In the genomic region with DNA sequence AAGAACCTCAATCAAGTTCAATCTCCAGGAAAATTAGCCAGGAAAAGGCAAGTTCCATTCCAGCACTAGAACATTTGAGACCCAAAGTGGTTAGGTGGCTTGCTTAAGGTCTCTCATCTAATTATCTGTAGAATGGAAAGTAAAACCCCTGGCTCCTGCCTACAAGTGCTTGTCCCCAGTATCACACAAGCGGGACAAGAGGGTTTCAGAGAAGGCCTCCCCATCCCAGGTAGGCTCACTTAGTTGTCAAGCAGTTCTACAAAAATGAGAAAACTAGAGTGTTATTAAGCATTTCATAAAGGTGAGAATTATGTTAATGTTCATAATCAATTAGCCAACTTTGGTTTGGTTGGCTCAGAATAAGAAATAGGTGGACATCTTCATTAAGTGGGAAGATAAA, we compare ENCODE assay signal across 19 cellular contexts. TPM values are rescaled to one million over a fixed set of nuclear protein-coding genes. Genes with fewer than 3 reads are reported as not detected.
"Had no signal": no experiment of that assay in that cellular context is flagged by ENCODE, and none has a peak within 500 bp of the region (broad histone marks: within the 10 kb centered on the region; RNA-seq: fewer than 3 reads in every experiment).

No MANE protein-coding gene starts in this region.

- H3K4me3 ChIP-seq: gastroesophageal sphincter, heart right ventricle, lung, neural progenitor cell, right lobe of liver, smooth muscle cell, upper lobe of left lung had no signal

- H3K9me3 ChIP-seq: gastroesophageal sphincter, heart right ventricle, right lobe of liver, upper lobe of left lung had no signal

- H3K4me2 ChIP-seq: neural progenitor cell, smooth muscle cell had no signal

- H2AFZ ChIP-seq: neural progenitor cell had no signal

- H3K27ac Mint-ChIP-seq: neural progenitor cell; stimulated activated naive CD8-positive, alpha-beta T cell treated with anti-CD3 and anti-CD28 coated beads, Interleukin-15, amount 100 ng/mL, for 72 hours had no signal

- H3K27me3 Mint-ChIP-seq: activated naive CD4-positive, alpha-beta T cell treated with anti-CD3 and anti-CD28 coated beads, Interleukin-2, amount 50 U/mL, for 24 hours; stimulated activated naive CD8-positive, alpha-beta T cell treated with anti-CD3 and anti-CD28 coated beads, Interleukin-15, amount 100 ng/mL, for 72 hours had no signal

- DNase-seq: activated CD4-positive, alpha-beta T cell treated with anti-CD3 and anti-CD28 coated beads, Interleukin-2, amount 50 U/mL, for 4 hours; activated effector memory CD4-positive, alpha-beta T cell treated with anti-CD3 and anti-CD28 coated beads, Interleukin-2, amount 50 U/mL, for 16 hours; activated T-cell treated with anti-CD3 and anti-CD28 coated beads for 4 hours; amniotic stem cell; caudate nucleus; erythroblast; heart right ventricle; islet precursor cell; right lobe of liver; stimulated activated naive CD8-positive, alpha-beta T cell treated with anti-CD3 and anti-CD28 coated beads, Interleukin-15, amount 100 ng/mL, for 72 hours; upper lobe of left lung had no signal

- H3K36me3 ChIP-seq: gastroesophageal sphincter, heart right ventricle, neural progenitor cell, right lobe of liver, upper lobe of left lung had no signal

- H3K4me3 Mint-ChIP-seq: activated naive CD4-positive, alpha-beta T cell treated with anti-CD3 and anti-CD28 coated beads, Interleukin-2, amount 50 U/mL, for 24 hours; neural progenitor cell; stimulated activated naive CD8-positive, alpha-beta T cell treated with anti-CD3 and anti-CD28 coated beads, Interleukin-15, amount 100 ng/mL, for 72 hours had no signal

- H3K9ac ChIP-seq: neural progenitor cell had no signal

- H3K4me1 ChIP-seq: gastroesophageal sphincter, neural progenitor cell, upper lobe of left lung had no signal

- H3K27ac ChIP-seq: gastroesophageal sphincter, heart right ventricle, neural progenitor cell, right lobe of liver, upper lobe of left lung had no signal

- H3K9me3 Mint-ChIP-seq: neural progenitor cell; stimulated activated naive CD8-positive, alpha-beta T cell treated with anti-CD3 and anti-CD28 coated beads, Interleukin-15, amount 100 ng/mL, for 72 hours had no signal

- H3K27me3 ChIP-seq: gastroesophageal sphincter, neural progenitor cell, right lobe of liver, upper lobe of left lung had no signal

- H3K36me3 Mint-ChIP-seq: activated naive CD4-positive, alpha-beta T cell treated with anti-CD3 and anti-CD28 coated beads, Interleukin-2, amount 50 U/mL, for 24 hours; neural progenitor cell had no signal

- ATAC-seq: activated CD4-positive, CD25-positive, alpha-beta regulatory T cell treated with anti-CD3 and anti-CD28 coated beads, Interleukin-2, amount 50 U/mL, for 24 hours; gastroesophageal sphincter; heart right ventricle; right lobe of liver; stimulated activated naive CD8-positive, alpha-beta T cell treated with anti-CD3 and anti-CD28 coated beads, Interleukin-15, amount 100 ng/mL, for 72 hours had no signal

RNA-seq across cellular contexts. Expression of gene POU2AF1, which starts 5.5 kb away (rescaled TPM):
- total RNA-seq: osteocyte, pulmonary artery endothelial cell, smooth muscle cell had no signal
